16 cellular contexts compared by ENCODE assay signal in the genomic region with DNA sequence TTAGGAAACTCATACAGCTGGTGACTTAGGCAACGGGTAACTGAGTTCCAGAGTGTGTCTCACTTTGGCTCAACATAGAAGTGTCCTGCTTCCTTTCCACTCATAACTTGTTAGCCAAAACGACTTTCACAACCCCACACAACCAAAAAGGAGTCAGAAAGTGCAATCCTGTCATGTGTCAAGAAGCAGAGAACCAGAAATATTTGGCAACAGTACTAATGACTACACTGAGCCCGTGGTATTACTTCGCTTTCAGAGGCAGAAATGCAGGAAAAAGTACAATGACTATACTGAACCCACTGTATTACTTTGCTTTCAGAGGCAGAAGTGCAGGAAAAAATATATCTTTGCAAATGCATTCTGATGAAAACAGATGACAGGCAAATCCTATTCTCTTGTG.
DNase-seq lines count a peak whose midpoint lies in the region; ATAC-seq, FAIRE-seq and TF ChIP-seq lines count a peak whose summit lies in the region.
"Had no signal": no experiment of that assay in that cellular context is flagged by ENCODE, and none has a peak within 500 bp of the region (broad histone marks: within the 10 kb centered on the region; RNA-seq: fewer than 3 reads in every experiment).

No MANE protein-coding gene starts in this region.

- H4K8ac ChIP-seq in H1 (ENCODE audit: extremely low read depth, insufficient read depth, low read length) = no peak overlapping the region

- H4K5ac ChIP-seq in H1 (ENCODE audit: insufficient read length, low read depth, low read length) = no peak overlapping the region

- H3K4me1 ChIP-seq in breast epithelium (no peaks in the 10 kb centered on the region), H1 (replicated peaks in 1 of 4; ENCODE audit: control insufficient read depth in 3 of 4, insufficient read depth in 4 of 4, low read length in 3 of 4) (no peaks in the 10 kb centered on the region)
- H3K4me1 ChIP-seq in CD8-positive, alpha-beta T cell (ENCODE audit: insufficient read depth, low read length) = no peaks in the 10 kb centered on the region
- H3K4me1 ChIP-seq: BLaER1 had no signal

- H3K23me2 ChIP-seq in H1 (ENCODE audit: low read depth, low read length) = no peaks in the 10 kb centered on the region

- TF ChIP-seq CTCF in MCF 10A (IDR thresholded peaks at IDR 0.05; ENCODE audit: unreplicated experiment) (no peak), breast epithelium (IDR thresholded peaks at IDR 0.05) (no peak), H1 (IDR thresholded peaks at IDR 0.05; ENCODE audit: control extremely low read depth in 1 of 3, insufficient read depth in 1 of 3, low read depth in 1 of 3, low read length in 3 of 3) (no peak)
- no peak for TF ChIP-seq CTCF in CD8-positive, alpha-beta T cell (IDR thresholded peaks at IDR 0.05)

- no peak overlapping the region for H2BK120ac ChIP-seq in H1 (replicated peaks; ENCODE audit: low read depth, low read length)

- peaks cover 12% of the 10 kb centered on the region for H3K4me1 Mint-ChIP-seq in MCF 10A (ENCODE audit: insufficient read depth, unreplicated experiment)
- H3K4me1 Mint-ChIP-seq in CD8-positive, alpha-beta T cell (ENCODE audit: low read depth) = no peaks in the 10 kb centered on the region

- H3K79me2 ChIP-seq in H1 (ENCODE audit: control insufficient read depth in 1 of 2, insufficient read depth in 2 of 2, low read length in 2 of 2) = no peaks in the 10 kb centered on the region

- H3K4me3 ChIP-seq in breast epithelium = no peak overlapping the region
- H3K4me3 ChIP-seq in H1 (ENCODE audit: extremely low read depth in 1 of 4, insufficient read depth in 2 of 4, low read depth in 3 of 4, low read length in 4 of 4) = no peak overlapping the region
- no peak overlapping the region for H3K4me3 ChIP-seq in CD8-positive, alpha-beta T cell (ENCODE audit: low read depth, low read length)
- H3K4me3 ChIP-seq: BLaER1, GM12878 had no signal

- no peaks in the 10 kb centered on the region for H3K9me3 Mint-ChIP-seq in MCF 10A (ENCODE audit: unreplicated experiment)
- H3K9me3 Mint-ChIP-seq in CD8-positive, alpha-beta T cell = peaks cover 6% of the 10 kb centered on the region

- no peaks in the 10 kb centered on the region for H3K79me1 ChIP-seq in H1 (ENCODE audit: low read depth, low read length)

- H3K4me2 ChIP-seq in H1 (ENCODE audit: insufficient read depth in 1 of 2, low read depth in 2 of 2, low read length in 2 of 2) = no peak overlapping the region
- H3K4me2 ChIP-seq: BLaER1 had no signal

- H2AK5ac ChIP-seq in H1 (ENCODE audit: low read depth, low read length) = no peak overlapping the region

- H3K27me3 ChIP-seq in breast epithelium (no peaks in the 10 kb centered on the region), H1 (replicated peaks in 1 of 4; ENCODE audit: control insufficient read depth in 3 of 4, extremely low read depth in 1 of 4, insufficient read depth in 3 of 4, low read length in 3 of 4) (peaks cover 0 to 1% (median 0%) of the 10 kb centered on the region in 4 experiments; a peak in 1 of 7 replicates)
- no peaks in the 10 kb centered on the region for H3K27me3 ChIP-seq in CD8-positive, alpha-beta T cell (ENCODE audit: insufficient read depth, low read length)
- H3K27me3 ChIP-seq: BLaER1 had no signal

- no peak overlapping the region for H3K4me3 Mint-ChIP-seq in MCF 10A (ENCODE audit: unreplicated experiment)
- no peak overlapping the region for H3K4me3 Mint-ChIP-seq in CD8-positive, alpha-beta T cell
- H3K4me3 Mint-ChIP-seq: HFFc6 had no signal

- H2BK12ac ChIP-seq in H1 (ENCODE audit: low read depth, low read length) = no peak overlapping the region

- no peak overlapping the region for H3K27ac ChIP-seq in breast epithelium
- no peak overlapping the region for H3K27ac ChIP-seq in H1 (ENCODE audit: low read depth, low read length)
- H3K27ac ChIP-seq in substantia nigra (ENCODE audit: low read depth, low read length, poor library complexity, severe bottlenecking) = no peak overlapping the region
- no peak overlapping the region for H3K27ac ChIP-seq in CD8-positive, alpha-beta T cell (ENCODE audit: low read depth, low read length)
- H3K27ac ChIP-seq: BLaER1 had no signal

- H3K9me3 ChIP-seq in breast epithelium (no peaks in the 10 kb centered on the region), H1 (ENCODE audit: insufficient read depth in 2 of 2, low read depth in 1 of 2, low read length in 1 of 2) (no peaks in the 10 kb centered on the region)
- H3K9me3 ChIP-seq in CD8-positive, alpha-beta T cell (ENCODE audit: low read length) = no peaks in the 10 kb centered on the region
- H3K9me3 ChIP-seq: BLaER1 had no signal

- no peak overlapping the region for H4K91ac ChIP-seq in H1 (replicated peaks; ENCODE audit: insufficient read length, low read length)

- H3K36me3 Mint-ChIP-seq in MCF 10A (ENCODE audit: insufficient read depth, unreplicated experiment) = no peaks in the 10 kb centered on the region
- no peaks in the 10 kb centered on the region for H3K36me3 Mint-ChIP-seq in CD8-positive, alpha-beta T cell

- H3K23ac ChIP-seq in H1 (ENCODE audit: insufficient read length) = no peak overlapping the region

- FAIRE-seq in H1 (lab: Jason Lieb, UNC) = no peak
- FAIRE-seq: GM12878 had no signal

- WGBS in H1 (ENCODE audit: extremely low coverage in 1 of 2, insufficient coverage in 1 of 2, insufficient read length in 1 of 2, insufficient replicate concordance in 2 of 2, low coverage in 1 of 2, low lambda C conversion rate in 2 of 2, missing lambda C conversion rate in 1 of 2), 2 experiments = 89% methylated on average over 4 of the region's 4 CpGs; no CpG with 5 or more reads in 1 of the 2 experiments

- no peak overlapping the region for H3K9ac ChIP-seq in H1 (replicated peaks in 1 of 4; ENCODE audit: extremely low read depth in 1 of 4, low read depth in 3 of 4, low read length in 3 of 4)
- H3K9ac ChIP-seq: BLaER1 had no signal

- H3K36me3 ChIP-seq in breast epithelium (no peaks in the 10 kb centered on the region), H1 (ENCODE audit: control insufficient read depth in 2 of 4, insufficient read depth in 4 of 4, low read length in 3 of 4) (no peaks in the 10 kb centered on the region)
- H3K36me3 ChIP-seq in CD8-positive, alpha-beta T cell (ENCODE audit: insufficient read depth, low read length) = no peaks in the 10 kb centered on the region
- H3K36me3 ChIP-seq: BLaER1 had no signal

- intact Hi-C loops in MCF 10A (cut with micrococcal nuclease) (no loop called here), breast epithelium (cut with DNase I; ENCODE audit: low total_unique reads) (no loop called here)
- intact Hi-C loops in CD8-positive, alpha-beta T cell (cut with DNase I, micrococcal nuclease) = no loop called here

- CTCF ChIA-PET in MCF 10A (lab: Yijun Ruan, JAX) (no interaction called here), H1 (lab: Charles Lee; ENCODE audit: partially characterized antibody) (no interaction called here)
- CTCF ChIA-PET in CD8-positive, alpha-beta T cell (lab: Charles Lee) = no interaction called here

- no peak overlapping the region for H2BK5ac ChIP-seq in H1 (ENCODE audit: low read depth, low read length)

- H3K56ac ChIP-seq in H1 (replicated peaks; ENCODE audit: insufficient read length, low read depth, low read length) = no peak overlapping the region

- BruUV-seq in MCF 10A (replicated peaks; lab: Mats Ljungman, UMichigan) = no TSS peak

- no peaks in the 10 kb centered on the region for H3K27me3 Mint-ChIP-seq in MCF 10A (ENCODE audit: insufficient read depth, unreplicated experiment)
- H3K27me3 Mint-ChIP-seq in CD8-positive, alpha-beta T cell (ENCODE audit: low read depth) = no peaks in the 10 kb centered on the region

- POLR2A ChIA-PET in MCF 10A (lab: Yijun Ruan, JAX) (no interaction called here), H1 (lab: Charles Lee; ENCODE audit: partially characterized antibody) (no interaction called here)
- POLR2A ChIA-PET in CD8-positive, alpha-beta T cell (lab: Charles Lee) = no interaction called here

- no peak for DNase-seq in MCF 10A (ENCODE audit: unreplicated experiment)
- no peak for DNase-seq in breast epithelium (ENCODE audit: low spot score in 2 of 2)
- DNase-seq in H1 (ENCODE audit: low read depth in 1 of 2, low spot score in 2 of 2) = no peak
- DNase-seq in fibroblast of peridontal ligament (ENCODE audit: extremely low read depth) = peak; percentile 1
- DNase-seq in stromal cell of bone marrow (ENCODE audit: low read depth) = peak; percentile 10
- DNase-seq in HT-29 (ENCODE audit: low spot score) = no peak
- DNase-seq in substantia nigra (lab: John Stamatoyannopoulos, UW) = no peak
- DNase-seq in CD8-positive, alpha-beta T cell = no peak
- DNase-seq: 8988T, AML-193, Calu3, DMS 273 treated with DMSO at 0.1 percent for 48 hours, HCEC 1CT, HFFc6 had no signal

- 0 out of 2 replicates have a peak overlapping the region, but pooled peaks have one; percentile 36 for H2AFZ ChIP-seq in H1 (ENCODE audit: low read length)

- H2BK20ac ChIP-seq in H1 (ENCODE audit: low read length) = no peak overlapping the region

- no peak overlapping the region for H3K18ac ChIP-seq in H1 (ENCODE audit: extremely low read depth, low read length)

- TF ChIP-seq POLR2A in breast epithelium (IDR thresholded peaks at IDR 0.05) (no peak), H1 (IDR thresholded peaks at IDR 0.05; ENCODE audit: control extremely low read depth in 1 of 2, low read depth in 2 of 2, low read length in 2 of 2) (no peak)

- no peak overlapping the region for H2BK15ac ChIP-seq in H1 (ENCODE audit: low read length)

- H3K14ac ChIP-seq in H1 (ENCODE audit: insufficient read length) = no peak overlapping the region

- H3K4ac ChIP-seq in H1 (replicated peaks; ENCODE audit: insufficient read length, low read depth, low read length) = no peak overlapping the region

- TF ChIP-seq RAD21 in H1 (IDR thresholded peaks at IDR 0.05 in 1 of 2, conservative IDR thresholded peaks at IDR 0.05 in 1 of 2; ENCODE audit: low read depth in 2 of 2, low read length in 2 of 2) = no peak

- no peaks in the 10 kb centered on the region for H4K20me1 ChIP-seq in H1 (replicated peaks in 1 of 2; ENCODE audit: control insufficient read depth in 1 of 2, insufficient read depth in 2 of 2, low read length in 2 of 2)
- H4K20me1 ChIP-seq: BLaER1 had no signal

- ATAC-seq in CD8-positive, alpha-beta T cell = no peak
- ATAC-seq: GM12878 had no signal

- peak overlapping the region; percentile 23 for H3K27ac Mint-ChIP-seq in MCF 10A (ENCODE audit: low read depth, unreplicated experiment)
- no peak overlapping the region for H3K27ac Mint-ChIP-seq in CD8-positive, alpha-beta T cell
- H3K27ac Mint-ChIP-seq: HFFc6 had no signal

- no peak for TF ChIP-seq EP300 in H1 (IDR thresholded peaks at IDR 0.05; ENCODE audit: borderline replicate concordance in 1 of 2, low read depth in 2 of 2, low read length in 2 of 2)

TF ChIP-seq in H1, 55 proteins besides CTCF, POLR2A, EP300 and RAD21 (continues in another document):
- TF ChIP-seq SIX5 (IDR thresholded peaks at IDR 0.05; ENCODE audit: low read depth, low read length) (no peak), KDM5A (IDR thresholded peaks at IDR 0.05; ENCODE audit: low read length) (no peak), SP1 (IDR thresholded peaks at IDR 0.05; ENCODE audit: low read depth, low read length) (no peak)

Comparison
In these comparisons a context has a peak if more than half of its experiments do, and no peak if none do; other contexts are left out.
1. DNase-seq: peak in fibroblast of peridontal ligament (single experiment) and stromal cell of bone marrow (single experiment); none in MCF 10A (single experiment), breast epithelium (0 of 2), H1 (0 of 2), HT-29 (single experiment), substantia nigra (0 of 49) and CD8-positive, alpha-beta T cell (0 of 7).